In genomic region chr1:156504821-156505678, GRCh38 we compare ENCODE assay signal across 8 cellular contexts. TPM values are rescaled to one million over a fixed set of nuclear protein-coding genes. Genes with fewer than 3 reads are reported as not detected.
DNase-seq lines count a peak whose midpoint lies in the region; ATAC-seq and TF ChIP-seq lines count a peak whose summit lies in the region.

No MANE protein-coding gene starts in this region.

- H3K4me3 Mint-ChIP-seq in T-helper 17 cell (peak overlapping the region; percentile 80), progenitor cell of endocrine pancreas (ENCODE audit: low read depth) (peak overlapping the region; percentile 73)

- H3K27ac Mint-ChIP-seq in T-helper 17 cell = peak overlapping the region; percentile 99
- H3K27ac Mint-ChIP-seq in progenitor cell of endocrine pancreas = peak overlapping the region; percentile 99

- H3K4me1 ChIP-seq in left ventricle myocardium inferior (peaks cover 85% of the 10 kb centered on the region), upper lobe of right lung (peaks cover 63% of the 10 kb centered on the region)

- H3K9me3 ChIP-seq in T-helper 17 cell (ENCODE audit: control insufficient read depth, low read length, poor library complexity, severe bottlenecking) = no peaks in the 10 kb centered on the region
- H3K9me3 ChIP-seq in left ventricle myocardium inferior (replicated peaks) = no peaks in the 10 kb centered on the region
- no peaks in the 10 kb centered on the region for H3K9me3 ChIP-seq in upper lobe of right lung

- H3K36me3 Mint-ChIP-seq in T-helper 17 cell (ENCODE audit: low read depth) (peaks cover 2% of the 10 kb centered on the region), progenitor cell of endocrine pancreas (ENCODE audit: insufficient read depth) (no peaks in the 10 kb centered on the region)

- H3K27me3 Mint-ChIP-seq in T-helper 17 cell (no peaks in the 10 kb centered on the region), progenitor cell of endocrine pancreas (peaks cover 7% of the 10 kb centered on the region)

- H3K27ac ChIP-seq in left ventricle myocardium inferior (replicated peaks) (peak overlapping the region; percentile 100), upper lobe of right lung (peak overlapping the region; percentile 100)

- H3K9me3 Mint-ChIP-seq in progenitor cell of endocrine pancreas (ENCODE audit: low read depth) = no peaks in the 10 kb centered on the region

- H3K4me1 Mint-ChIP-seq in T-helper 17 cell (peaks cover 37% of the 10 kb centered on the region), progenitor cell of endocrine pancreas (ENCODE audit: low read depth) (peaks cover 29% of the 10 kb centered on the region)

- DNase-seq in NCI-H1694 treated with DMSO at 0.1 percent for 48 hours (lab: John Stamatoyannopoulos, UW) (peak; percentile 96), T-helper 17 cell (peak; percentile 92 to 94 (median 92)), amygdala (lab: John Stamatoyannopoulos, UW) (peak in 55 of 56 donors; percentile 80 to 98 (median 96)), left ventricle myocardium inferior (peak; percentile 100), progenitor cell of endocrine pancreas (ENCODE audit: low spot score, unreplicated experiment) (peak; percentile 84), upper lobe of right lung (peak; percentile 100)

- TF ChIP-seq CTCF in left ventricle myocardium inferior (IDR thresholded peaks at IDR 0.05; ENCODE audit: borderline replicate concordance) = no peak
- no peak for TF ChIP-seq CTCF in progenitor cell of endocrine pancreas (IDR thresholded peaks at IDR 0.05; ENCODE audit: unreplicated experiment)
- no peak for TF ChIP-seq CTCF in upper lobe of right lung (IDR thresholded peaks at IDR 0.05)

- H3K4me3 ChIP-seq in GM08714 (ENCODE audit: low read length) (peak overlapping the region; percentile 37; the same call in 1 of the 2 replicates), left ventricle myocardium inferior (peak overlapping the region; percentile 98), upper lobe of right lung (peak overlapping the region; percentile 43)

- no peaks in the 10 kb centered on the region for H3K27me3 ChIP-seq in left ventricle myocardium inferior (ENCODE audit: low read depth)
- no peaks in the 10 kb centered on the region for H3K27me3 ChIP-seq in upper lobe of right lung

- peak; percentile 39 for ATAC-seq in HG02759 (IDR thresholded peaks at IDR 0.05; ENCODE audit: unreplicated experiment)
- peak; percentile 58 for ATAC-seq in T-helper 17 cell
- peak; percentile 64 for ATAC-seq in upper lobe of right lung

- H3K36me3 ChIP-seq in left ventricle myocardium inferior (no peaks in the 10 kb centered on the region), upper lobe of right lung (no peaks in the 10 kb centered on the region)

- intact Hi-C loops in left ventricle myocardium inferior (cut with micrococcal nuclease) = loop anchor here (10.0 kb wide), 1 partner anchor 50 kb away; no protein-coding TSS in a partner anchor
- intact Hi-C loops in upper lobe of right lung (cut with DNase I) = no loop called here

RNA-seq across cellular contexts. Expression of gene MEF2D, which starts 4.5 kb away (rescaled TPM):
- total RNA-seq in T-helper 17 cell (100 to 1,000 TPM; 142 to 157 TPM), left ventricle myocardium inferior (96.8 TPM), progenitor cell of endocrine pancreas (20.2 and 26.6 TPM in 2 replicates), upper lobe of right lung (60.8 TPM)

Comparison
In these comparisons a context has a peak if more than half of its experiments do, and no peak if none do; other contexts are left out.
1. Peak in every context shown above with its lines: DNase-seq, ATAC-seq, H3K4me3 ChIP-seq and H3K27ac ChIP-seq.
2. H3K4me3 ChIP-seq: peak in every context shown above with its lines; median percentile 98 in left ventricle myocardium inferior; 43 in upper lobe of right lung; 37 in GM08714.